Comparison of ENCODE assay signal across 17 cellular contexts in genomic region chr7:79050592-79050991, GRCh38.
DNase-seq lines count a peak whose midpoint lies in the region; ATAC-seq, FAIRE-seq and TF ChIP-seq lines count a peak whose summit lies in the region.
"Had no signal": no experiment of that assay in that cellular context is flagged by ENCODE, and none has a peak within 500 bp of the region (broad histone marks: within the 10 kb centered on the region; RNA-seq: fewer than 3 reads in every experiment).

No MANE protein-coding gene starts in this region.

- no peaks in the 10 kb centered on the region for H4K20me1 ChIP-seq in H1 (replicated peaks in 1 of 2; ENCODE audit: control insufficient read depth in 1 of 2, insufficient read depth in 2 of 2, low read length in 2 of 2)

- H3K4ac ChIP-seq in H1 (replicated peaks; ENCODE audit: insufficient read length, low read depth, low read length) (no peak overlapping the region), mesenchymal stem cell (ENCODE audit: low read depth in 1 of 2, low read length in 2 of 2) (no peak overlapping the region)

- no peak overlapping the region for H3K4me3 ChIP-seq in H1 (ENCODE audit: extremely low read depth in 1 of 4, insufficient read depth in 2 of 4, low read depth in 3 of 4, low read length in 4 of 4)
- H3K4me3 ChIP-seq in mesenchymal stem cell (ENCODE audit: insufficient read depth in 1 of 2, low read depth in 1 of 2, low read length in 2 of 2), result no peak overlapping the region
- H3K4me3 ChIP-seq: ovary, thoracic aorta had no signal

- POLR2A ChIA-PET in H1 (lab: Charles Lee; ENCODE audit: partially characterized antibody), result no interaction called here

- H3K23ac ChIP-seq in H1 (ENCODE audit: insufficient read length) (no peak overlapping the region), mesenchymal stem cell (ENCODE audit: low read length in 2 of 2) (no peak overlapping the region)

- H3K4me2 ChIP-seq in H1 (ENCODE audit: insufficient read depth in 1 of 2, low read depth in 2 of 2, low read length in 2 of 2) (no peak overlapping the region), mesenchymal stem cell (ENCODE audit: low read length, poor library complexity, severe bottlenecking) (no peak overlapping the region)

- 90% methylated on average over 5 of the region's 5 CpGs; no CpG with 5 or more reads in 1 of the 2 experiments for WGBS in H1 (ENCODE audit: extremely low coverage in 1 of 2, insufficient coverage in 1 of 2, insufficient read length in 1 of 2, insufficient replicate concordance in 2 of 2, low coverage in 1 of 2, low lambda C conversion rate in 2 of 2, missing lambda C conversion rate in 1 of 2), 2 experiments
- WGBS in mesenchymal stem cell, result over 99% methylated on average over 5 of the region's 5 CpGs

- no peak overlapping the region for H3K27ac Mint-ChIP-seq in natural killer cell treated with Interleukin-12 subunit alpha and Interleukin-12 subunit beta and Interleukin-15 and Interleukin-18, amount 100 ng/mL, for 72 hours
- H3K27ac Mint-ChIP-seq: activated naive CD8-positive, alpha-beta T cell; T-helper 17 cell had no signal

- no peak overlapping the region for H4K91ac ChIP-seq in H1 (replicated peaks; ENCODE audit: insufficient read length, low read length)
- H4K91ac ChIP-seq in mesenchymal stem cell (ENCODE audit: low read length), result no peak overlapping the region

- no peaks in the 10 kb centered on the region for H3K79me2 ChIP-seq in H1 (ENCODE audit: control insufficient read depth in 1 of 2, insufficient read depth in 2 of 2, low read length in 2 of 2)

- no peak for ATAC-seq in HG03097 (IDR thresholded peaks at IDR 0.05; ENCODE audit: low FRiP score, unreplicated experiment)
- ATAC-seq in natural killer cell treated with Interleukin-12 subunit alpha and Interleukin-12 subunit beta and Interleukin-15 and Interleukin-18, amount 100 ng/mL, for 72 hours, result no peak
- ATAC-seq: T-helper 17 cell had no signal

- no peak overlapping the region for H2AK5ac ChIP-seq in H1 (ENCODE audit: low read depth, low read length)
- H2AK5ac ChIP-seq in mesenchymal stem cell (ENCODE audit: low read length, severe bottlenecking), result no peak overlapping the region

- H3K9me3 Mint-ChIP-seq in natural killer cell treated with Interleukin-12 subunit alpha and Interleukin-12 subunit beta and Interleukin-15 and Interleukin-18, amount 100 ng/mL, for 72 hours, result peaks cover 13% of the 10 kb centered on the region

- H3K4me3 Mint-ChIP-seq in natural killer cell treated with Interleukin-12 subunit alpha and Interleukin-12 subunit beta and Interleukin-15 and Interleukin-18, amount 100 ng/mL, for 72 hours, result no peak overlapping the region
- H3K4me3 Mint-ChIP-seq: activated naive CD8-positive, alpha-beta T cell; T-helper 17 cell had no signal

- H2BK12ac ChIP-seq in H1 (ENCODE audit: low read depth, low read length) (no peak overlapping the region), mesenchymal stem cell (ENCODE audit: low read length in 2 of 2) (no peak overlapping the region)

- H3K14ac ChIP-seq in H1 (ENCODE audit: insufficient read length) (no peak overlapping the region), mesenchymal stem cell (ENCODE audit: low read length in 2 of 2) (no peak overlapping the region)

- H3K23me2 ChIP-seq in H1 (ENCODE audit: low read depth, low read length), result no peaks in the 10 kb centered on the region

- H3K36me3 ChIP-seq in H1 (ENCODE audit: control insufficient read depth in 2 of 4, insufficient read depth in 4 of 4, low read length in 3 of 4) (no peaks in the 10 kb centered on the region), mesenchymal stem cell (ENCODE audit: control insufficient read depth in 1 of 2, insufficient read depth in 2 of 2, low read depth in 1 of 2, low read length in 2 of 2) (no peaks in the 10 kb centered on the region)
- H3K36me3 ChIP-seq: ovary, thoracic aorta had no signal

- H3K4me1 ChIP-seq in H1 (replicated peaks in 1 of 4; ENCODE audit: control insufficient read depth in 3 of 4, insufficient read depth in 4 of 4, low read length in 3 of 4) (no peaks in the 10 kb centered on the region), mesenchymal stem cell (ENCODE audit: control insufficient read depth, insufficient read depth, low read depth, low read length) (peaks cover 3% of the 10 kb centered on the region)

- H3K56ac ChIP-seq in H1 (replicated peaks; ENCODE audit: insufficient read length, low read depth, low read length), result no peak overlapping the region

- H2BK5ac ChIP-seq in H1 (ENCODE audit: low read depth, low read length), result no peak overlapping the region
- no peak overlapping the region for H2BK5ac ChIP-seq in mesenchymal stem cell (ENCODE audit: low read depth, low read length, poor library complexity, severe bottlenecking)

- TF ChIP-seq CTCF in AG09319 (IDR thresholded peaks at IDR 0.05; ENCODE audit: low read depth, low read length) (no peak), H1 (IDR thresholded peaks at IDR 0.05; ENCODE audit: control extremely low read depth in 1 of 3, insufficient read depth in 1 of 3, low read depth in 1 of 3, low read length in 3 of 3) (no peak)

- no peak overlapping the region for H2BK15ac ChIP-seq in H1 (ENCODE audit: low read length)
- no peak overlapping the region for H2BK15ac ChIP-seq in mesenchymal stem cell (ENCODE audit: low read depth, poor library complexity, severe bottlenecking)

- H2BK120ac ChIP-seq in H1 (replicated peaks; ENCODE audit: low read depth, low read length) (no peak overlapping the region), mesenchymal stem cell (ENCODE audit: low read depth, low read length) (no peak overlapping the region)

- CTCF ChIA-PET in H1 (lab: Charles Lee; ENCODE audit: partially characterized antibody), result no interaction called here

- no peak overlapping the region for H3K18ac ChIP-seq in H1 (ENCODE audit: extremely low read depth, low read length)
- no peak overlapping the region for H3K18ac ChIP-seq in mesenchymal stem cell (ENCODE audit: low read depth in 1 of 2, low read length in 2 of 2)

- H3K27me3 Mint-ChIP-seq in natural killer cell treated with Interleukin-12 subunit alpha and Interleukin-12 subunit beta and Interleukin-15 and Interleukin-18, amount 100 ng/mL, for 72 hours, result no peaks in the 10 kb centered on the region
- H3K27me3 Mint-ChIP-seq: activated naive CD8-positive, alpha-beta T cell; T-helper 17 cell had no signal

- H3K4me1 Mint-ChIP-seq in natural killer cell treated with Interleukin-12 subunit alpha and Interleukin-12 subunit beta and Interleukin-15 and Interleukin-18, amount 100 ng/mL, for 72 hours (ENCODE audit: low read depth in 2 of 2), result no peaks in the 10 kb centered on the region
- H3K4me1 Mint-ChIP-seq: T-helper 17 cell had no signal

- no peaks in the 10 kb centered on the region for H3K79me1 ChIP-seq in H1 (ENCODE audit: low read depth, low read length)
- H3K79me1 ChIP-seq in mesenchymal stem cell (replicated peaks; ENCODE audit: low read length, poor library complexity, severe bottlenecking), result no peaks in the 10 kb centered on the region

- H4K8ac ChIP-seq in H1 (ENCODE audit: extremely low read depth, insufficient read depth, low read length) (no peak overlapping the region), mesenchymal stem cell (ENCODE audit: low read length) (no peak overlapping the region)

- FAIRE-seq in H1 (lab: Jason Lieb, UNC), result no peak
- FAIRE-seq: kidney had no signal

- H3K9me3 ChIP-seq in H1 (ENCODE audit: insufficient read depth in 2 of 2, low read depth in 1 of 2, low read length in 1 of 2) (no peaks in the 10 kb centered on the region), mesenchymal stem cell (ENCODE audit: control insufficient read depth, low read length) (no peaks in the 10 kb centered on the region)
- H3K9me3 ChIP-seq: ovary, thoracic aorta had no signal

- H3K36me3 Mint-ChIP-seq in natural killer cell treated with Interleukin-12 subunit alpha and Interleukin-12 subunit beta and Interleukin-15 and Interleukin-18, amount 100 ng/mL, for 72 hours, result peaks cover 9% of the 10 kb centered on the region
- H3K36me3 Mint-ChIP-seq: activated naive CD8-positive, alpha-beta T cell had no signal

- TF ChIP-seq RAD21 in H1 (IDR thresholded peaks at IDR 0.05 in 1 of 2, conservative IDR thresholded peaks at IDR 0.05 in 1 of 2; ENCODE audit: low read depth in 2 of 2, low read length in 2 of 2), result no peak

- TF ChIP-seq EP300 in H1 (IDR thresholded peaks at IDR 0.05; ENCODE audit: borderline replicate concordance in 1 of 2, low read depth in 2 of 2, low read length in 2 of 2), result no peak

- H3K27me3 ChIP-seq in H1 (replicated peaks in 1 of 4; ENCODE audit: control insufficient read depth in 3 of 4, extremely low read depth in 1 of 4, insufficient read depth in 3 of 4, low read length in 3 of 4) (no peaks in the 10 kb centered on the region), mesenchymal stem cell (ENCODE audit: control insufficient read depth in 1 of 2, insufficient read depth in 1 of 2, low read length in 2 of 2) (no peaks in the 10 kb centered on the region)
- H3K27me3 ChIP-seq: ovary had no signal

- H2AFZ ChIP-seq in H1 (ENCODE audit: low read length), result no peak overlapping the region
- H2AFZ ChIP-seq in mesenchymal stem cell (ENCODE audit: low read depth, low read length), result no peak overlapping the region

- 0 out of 2 replicates have a peak overlapping the region, but pooled peaks have one; percentile 24 for H2BK20ac ChIP-seq in H1 (ENCODE audit: low read length)

- H3K27ac ChIP-seq in H1 (ENCODE audit: low read depth, low read length) (no peak overlapping the region), mesenchymal stem cell (ENCODE audit: low read length, poor library complexity, severe bottlenecking) (no peak overlapping the region)
- H3K27ac ChIP-seq: C4-2B, ovary, thoracic aorta had no signal

- DNase-seq in AG09319 (ENCODE audit: extremely low read depth, low read depth), result peak; percentile 2
- DNase-seq in NCI-H69 (lab: John Stamatoyannopoulos, UW), result peak; percentile 46
- DNase-seq in H1 (ENCODE audit: low read depth in 1 of 2, low spot score in 2 of 2), result no peak
- DNase-seq in mesenchymal stem cell, result peak; percentile 26
- DNase-seq in natural killer cell treated with Interleukin-12 subunit alpha and Interleukin-12 subunit beta and Interleukin-15 and Interleukin-18, amount 100 ng/mL, for 72 hours (ENCODE audit: low spot score), result no peak
- no peak for DNase-seq in GM03348 (ENCODE audit: low spot score)
- DNase-seq in NCI-H2107 treated with DMSO at 0.1 percent for 48 hours (lab: John Stamatoyannopoulos, UW; ENCODE audit: unreplicated experiment), result no peak
- DNase-seq: activated CD8-positive, alpha-beta memory T cell treated with anti-CD3 and anti-CD28 coated beads for 24 hours; effector memory CD4-positive, alpha-beta T cell; kidney; MM.1S; T-helper 17 cell had no signal

- TF ChIP-seq POLR2A in H1 (IDR thresholded peaks at IDR 0.05; ENCODE audit: control extremely low read depth in 1 of 2, low read depth in 2 of 2, low read length in 2 of 2), result no peak

- no peak overlapping the region for H4K5ac ChIP-seq in H1 (ENCODE audit: insufficient read length, low read depth, low read length)

- no peak overlapping the region for H3K9ac ChIP-seq in H1 (replicated peaks in 1 of 4; ENCODE audit: extremely low read depth in 1 of 4, low read depth in 3 of 4, low read length in 3 of 4)
- no peak overlapping the region for H3K9ac ChIP-seq in mesenchymal stem cell (ENCODE audit: low read length)

Comparison
In these comparisons a context has a peak if more than half of its experiments do, and no peak if none do; other contexts are left out.
1. DNase-seq: peak in AG09319 (single experiment), NCI-H69 (single experiment) and mesenchymal stem cell (single experiment); none in H1 (0 of 2), natural killer cell treated with Interleukin-12 subunit alpha and Interleukin-12 subunit beta and Interleukin-15 and Interleukin-18, amount 100 ng/mL, for 72 hours (single experiment), GM03348 (single experiment) and NCI-H2107 treated with DMSO at 0.1 percent for 48 hours (single experiment).